25 cellular contexts compared by ENCODE assay signal in the genomic region with DNA sequence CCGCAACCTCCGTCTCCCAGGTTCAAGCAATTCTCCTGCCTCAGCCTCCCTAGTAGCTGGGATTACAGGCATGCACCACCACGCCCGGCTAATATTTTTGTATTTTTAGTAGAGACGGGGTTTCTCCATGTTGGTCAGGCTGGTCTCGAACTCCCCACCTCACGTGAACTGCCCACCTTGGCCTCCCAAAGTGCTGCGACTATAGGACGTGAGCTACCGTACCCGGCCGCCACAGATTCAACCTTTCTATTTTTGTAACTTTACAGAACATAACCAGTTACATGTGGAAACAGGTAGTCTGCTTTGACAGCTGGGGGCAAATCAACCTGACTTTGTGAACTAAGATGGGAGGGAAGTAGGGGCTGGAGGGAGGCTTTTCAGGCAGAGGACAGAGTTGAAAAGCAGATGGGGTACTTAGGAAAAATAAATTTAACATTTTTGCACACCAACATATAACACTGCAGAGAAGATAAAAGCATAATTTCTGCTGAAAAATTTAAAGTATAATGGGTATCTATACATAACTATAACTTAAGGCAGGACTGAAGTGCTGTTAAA. TPM values are rescaled to one million over a fixed set of nuclear protein-coding genes. Genes with fewer than 3 reads are reported as not detected.
DNase-seq lines count a peak whose midpoint lies in the region; ATAC-seq, FAIRE-seq and TF ChIP-seq lines count a peak whose summit lies in the region.
"Had no signal": no experiment of that assay in that cellular context is flagged by ENCODE, and none has a peak within 500 bp of the region (broad histone marks: within the 10 kb centered on the region; RNA-seq: fewer than 3 reads in every experiment).

No MANE protein-coding gene starts in this region.

- WGBS in SK-N-SH (ENCODE audit: low lambda C conversion rate), result 93% methylated on average over 12 of the region's 12 CpGs
- WGBS in H1 (ENCODE audit: extremely low coverage in 1 of 2, insufficient coverage in 1 of 2, insufficient read length in 1 of 2, insufficient replicate concordance in 2 of 2, low coverage in 1 of 2, low lambda C conversion rate in 2 of 2, missing lambda C conversion rate in 1 of 2), 2 experiments, result 89% methylated on average over 12 of the region's 12 CpGs; no CpG with 5 or more reads in 1 of the 2 experiments

- H2AFZ ChIP-seq in SK-N-SH (ENCODE audit: low read depth), result no peak overlapping the region
- H2AFZ ChIP-seq in H1 (ENCODE audit: low read length), result no peak overlapping the region

- H3K79me2 ChIP-seq in SK-N-SH (ENCODE audit: insufficient read depth), result peaks cover 66% of the 10 kb centered on the region
- H3K79me2 ChIP-seq in H1 (ENCODE audit: control insufficient read depth in 1 of 2, insufficient read depth in 2 of 2, low read length in 2 of 2), result peaks cover 17 to 45% of the 10 kb centered on the region in 2 experiments

- peaks cover 6% of the 10 kb centered on the region; the same call in 1 of the 2 replicates for H3K23me2 ChIP-seq in H1 (ENCODE audit: low read depth, low read length)

- H3K4me3 ChIP-seq in SK-N-SH (ENCODE audit: low read depth in 2 of 2, low read length in 1 of 2), result no peak overlapping the region
- no peak overlapping the region for H3K4me3 ChIP-seq in H1 (ENCODE audit: extremely low read depth in 1 of 4, insufficient read depth in 2 of 4, low read depth in 3 of 4, low read length in 4 of 4)
- H3K4me3 ChIP-seq: lower lobe of right lung, SJCRH30, upper lobe of left lung had no signal

- H3K27me3 Mint-ChIP-seq in stimulated activated naive CD8-positive, alpha-beta T cell treated with anti-CD3 and anti-CD28 coated beads, Interleukin-15, Interleukin-2, amounts not matched to agents 100 ng/mL and 50 ng/mL, for 24 hours, result no peaks in the 10 kb centered on the region
- H3K27me3 Mint-ChIP-seq in stimulated activated naive CD8-positive, alpha-beta T cell treated with anti-CD3 and anti-CD28 coated beads, Interleukin-15, amount 100 ng/mL, for 72 hours, result no peaks in the 10 kb centered on the region
- H3K27me3 Mint-ChIP-seq in type B pancreatic cell, result no peaks in the 10 kb centered on the region

- no peak overlapping the region for H2BK20ac ChIP-seq in H1 (ENCODE audit: low read length)

- CTCF ChIA-PET in SK-N-SH (lab: Yijun Ruan, JAX), result interaction anchor here (0.5 kb wide), 1 partner anchor 14 kb away, joined by 3 read pairs; no protein-coding TSS in a partner anchor
- CTCF ChIA-PET in H1 (lab: Charles Lee; ENCODE audit: partially characterized antibody), result no interaction called here

- no peak overlapping the region for H3K18ac ChIP-seq in H1 (ENCODE audit: extremely low read depth, low read length)

- H3F3A ChIP-seq in SK-N-SH (replicated peaks; ENCODE audit: insufficient read depth), result peaks cover 83% of the 10 kb centered on the region

- H3K23ac ChIP-seq in H1 (ENCODE audit: insufficient read length), result no peak overlapping the region

- TF ChIP-seq EP300 in SK-N-SH (IDR thresholded peaks at IDR 0.05; ENCODE audit: borderline replicate concordance in 1 of 2, low read depth in 1 of 2, low read length in 1 of 2) (no peak), H1 (IDR thresholded peaks at IDR 0.05; ENCODE audit: borderline replicate concordance in 1 of 2, low read depth in 2 of 2, low read length in 2 of 2) (no peak)

- peaks cover 69% of the 10 kb centered on the region for H3K4me1 Mint-ChIP-seq in stimulated activated naive CD8-positive, alpha-beta T cell treated with anti-CD3 and anti-CD28 coated beads, Interleukin-15, Interleukin-2, amounts not matched to agents 100 ng/mL and 50 ng/mL, for 24 hours (ENCODE audit: low read depth)
- H3K4me1 Mint-ChIP-seq in stimulated activated naive CD8-positive, alpha-beta T cell treated with anti-CD3 and anti-CD28 coated beads, Interleukin-15, amount 100 ng/mL, for 72 hours, result peaks cover 62% of the 10 kb centered on the region
- peaks cover 36% of the 10 kb centered on the region for H3K4me1 Mint-ChIP-seq in type B pancreatic cell (ENCODE audit: unreplicated experiment)

- H3K27ac ChIP-seq in SK-N-SH (ENCODE audit: low read depth in 2 of 2, low read length in 1 of 2) (no peak overlapping the region), H1 (ENCODE audit: low read depth, low read length) (no peak overlapping the region)
- H3K27ac ChIP-seq: lower lobe of right lung, SJCRH30, upper lobe of left lung had no signal

- no peak overlapping the region for H2BK15ac ChIP-seq in H1 (ENCODE audit: low read length)

- ATAC-seq in SK-N-SH treated with all-trans-retinoic acid at 6 μM for 48 hours (no peak), GM21423 (IDR thresholded peaks at IDR 0.05; ENCODE audit: unreplicated experiment) (no peak)
- ATAC-seq in stimulated activated naive CD8-positive, alpha-beta T cell treated with anti-CD3 and anti-CD28 coated beads, Interleukin-15, amount 100 ng/mL, for 72 hours, result no peak
- ATAC-seq: lower lobe of right lung had no signal

- H3K56ac ChIP-seq in H1 (replicated peaks; ENCODE audit: insufficient read length, low read depth, low read length), result no peak overlapping the region

- H3K4me2 ChIP-seq in SK-N-SH (0 out of 2 replicates have a peak overlapping the region, but pooled peaks have one; percentile 11), H1 (ENCODE audit: insufficient read depth in 1 of 2, low read depth in 2 of 2, low read length in 2 of 2) (no peak overlapping the region)

- H3K36me3 ChIP-seq in SK-N-SH (replicated peaks in 1 of 2; ENCODE audit: control insufficient read depth in 1 of 2, insufficient read depth in 2 of 2, low read length in 1 of 2) (peaks cover 75 to 79% of the 10 kb centered on the region in 2 experiments), H1 (ENCODE audit: control insufficient read depth in 2 of 4, insufficient read depth in 4 of 4, low read length in 3 of 4) (peaks cover 51 to 88% (median 78%) of the 10 kb centered on the region in 4 experiments)

- no peak overlapping the region for H2BK12ac ChIP-seq in H1 (ENCODE audit: low read depth, low read length)

- POLR2A ChIA-PET in SK-N-SH (lab: Yijun Ruan, JAX), result interaction anchor here (0.9 to 1.6 kb wide), 3 partner anchors 22 to 31 kb away, joined by 3 to 6 read pairs (median 3); a partner anchor contains a TSS
- POLR2A ChIA-PET in H1 (lab: Charles Lee; ENCODE audit: partially characterized antibody), result interaction anchor here (0.9 to 16.9 kb wide), 21 partner anchors 6 to 150 kb away, joined by 3 to 372 read pairs (median 5); a partner anchor contains a TSS

- no peak for TF ChIP-seq RAD21 in SK-N-SH (IDR thresholded peaks at IDR 0.05; ENCODE audit: low read length)
- TF ChIP-seq RAD21 in H1 (IDR thresholded peaks at IDR 0.05 in 1 of 2, conservative IDR thresholded peaks at IDR 0.05 in 1 of 2; ENCODE audit: low read depth in 2 of 2, low read length in 2 of 2), result no peak

- no peaks in the 10 kb centered on the region for H3K9me2 ChIP-seq in SK-N-SH

- no peak overlapping the region for H3K27ac Mint-ChIP-seq in stimulated activated naive CD8-positive, alpha-beta T cell treated with anti-CD3 and anti-CD28 coated beads, Interleukin-15, Interleukin-2, amounts not matched to agents 100 ng/mL and 50 ng/mL, for 24 hours
- H3K27ac Mint-ChIP-seq in stimulated activated naive CD8-positive, alpha-beta T cell treated with anti-CD3 and anti-CD28 coated beads, Interleukin-15, amount 100 ng/mL, for 72 hours, result peak overlapping the region in 1 of 2 donors; percentile 86
- peak overlapping the region; percentile 71 for H3K27ac Mint-ChIP-seq in type B pancreatic cell
- H3K27ac Mint-ChIP-seq: T-helper 1 cell treated with Interleukin-12 subunit alpha and Interleukin-12 subunit beta and Interleukin-4 antibody, amounts not matched to agents 30 μg/mL and 1 μg/mL, for 36 hours had no signal

- H3K79me1 ChIP-seq in H1 (ENCODE audit: low read depth, low read length), result 0 out of 2 replicates have a peak, but pooled peaks cover 2% of the 10 kb centered on the region

- no peak overlapping the region for H4K5ac ChIP-seq in H1 (ENCODE audit: insufficient read length, low read depth, low read length)

- TF ChIP-seq CTCF in SK-N-SH (IDR thresholded peaks at IDR 0.05), result no peak
- TF ChIP-seq CTCF in H1 (IDR thresholded peaks at IDR 0.05; ENCODE audit: control extremely low read depth in 1 of 3, insufficient read depth in 1 of 3, low read depth in 1 of 3, low read length in 3 of 3), result no peak
- no peak for TF ChIP-seq CTCF in type B pancreatic cell (conservative IDR thresholded peaks at IDR 0.05)

- FAIRE-seq in H1 (lab: Jason Lieb, UNC), result no peak
- FAIRE-seq: GM12891, kidney had no signal

- H2AK5ac ChIP-seq in H1 (ENCODE audit: low read depth, low read length), result no peak overlapping the region

- H4K8ac ChIP-seq in H1 (ENCODE audit: extremely low read depth, insufficient read depth, low read length), result no peak overlapping the region

- peaks cover 86% of the 10 kb centered on the region for H3K36me3 Mint-ChIP-seq in stimulated activated naive CD8-positive, alpha-beta T cell treated with anti-CD3 and anti-CD28 coated beads, Interleukin-15, Interleukin-2, amounts not matched to agents 100 ng/mL and 50 ng/mL, for 24 hours (ENCODE audit: low read depth)
- peaks cover 71% of the 10 kb centered on the region for H3K36me3 Mint-ChIP-seq in type B pancreatic cell

- no peak overlapping the region for H4K91ac ChIP-seq in H1 (replicated peaks; ENCODE audit: insufficient read length, low read length)

- no peak overlapping the region for H2BK120ac ChIP-seq in H1 (replicated peaks; ENCODE audit: low read depth, low read length)

- H3K4me1 ChIP-seq in SK-N-SH (ENCODE audit: control insufficient read depth in 1 of 2, insufficient read depth in 2 of 2, low read depth in 1 of 2, low read length in 1 of 2) (peaks cover 13 to 17% of the 10 kb centered on the region in 2 experiments; a peak in 3 of 4 replicates), H1 (replicated peaks in 1 of 4; ENCODE audit: control insufficient read depth in 3 of 4, insufficient read depth in 4 of 4, low read length in 3 of 4) (peaks cover 0 to 7% (median 1%) of the 10 kb centered on the region in 4 experiments; a peak in 2 of 7 replicates)

- TF ChIP-seq POLR2A in H1 (IDR thresholded peaks at IDR 0.05; ENCODE audit: control extremely low read depth in 1 of 2, low read depth in 2 of 2, low read length in 2 of 2), result peak in 1 of 2 experiments; percentile 17; a peak in 1 of 3 replicates

- H3K4me3 Mint-ChIP-seq in stimulated activated naive CD8-positive, alpha-beta T cell treated with anti-CD3 and anti-CD28 coated beads, Interleukin-15, Interleukin-2, amounts not matched to agents 100 ng/mL and 50 ng/mL, for 24 hours, result peak overlapping the region; percentile 68
- H3K4me3 Mint-ChIP-seq in stimulated activated naive CD8-positive, alpha-beta T cell treated with anti-CD3 and anti-CD28 coated beads, Interleukin-15, amount 100 ng/mL, for 72 hours, result peak overlapping the region in 1 of 2 donors; percentile 24
- H3K4me3 Mint-ChIP-seq in type B pancreatic cell, result no peak overlapping the region
- H3K4me3 Mint-ChIP-seq: brain; T-helper 1 cell treated with Interleukin-12 subunit alpha and Interleukin-12 subunit beta and Interleukin-4 antibody, amounts not matched to agents 30 μg/mL and 1 μg/mL, for 36 hours had no signal

- H3K9me3 ChIP-seq in SK-N-SH (no peaks in the 10 kb centered on the region), H1 (ENCODE audit: insufficient read depth in 2 of 2, low read depth in 1 of 2, low read length in 1 of 2) (no peaks in the 10 kb centered on the region)
- H3K9me3 ChIP-seq: lower lobe of right lung, upper lobe of left lung had no signal

- peaks cover 86% of the 10 kb centered on the region for H4K20me1 ChIP-seq in SK-N-SH (ENCODE audit: insufficient read depth)
- peaks cover 11 to 31% of the 10 kb centered on the region in 2 experiments for H4K20me1 ChIP-seq in H1 (replicated peaks in 1 of 2; ENCODE audit: control insufficient read depth in 1 of 2, insufficient read depth in 2 of 2, low read length in 2 of 2)

- no peak overlapping the region for H3K9ac ChIP-seq in SK-N-SH
- no peak overlapping the region for H3K9ac ChIP-seq in H1 (replicated peaks in 1 of 4; ENCODE audit: extremely low read depth in 1 of 4, low read depth in 3 of 4, low read length in 3 of 4)

- no peaks in the 10 kb centered on the region for H3K9me3 Mint-ChIP-seq in stimulated activated naive CD8-positive, alpha-beta T cell treated with anti-CD3 and anti-CD28 coated beads, Interleukin-15, Interleukin-2, amounts not matched to agents 100 ng/mL and 50 ng/mL, for 24 hours
- H3K9me3 Mint-ChIP-seq in stimulated activated naive CD8-positive, alpha-beta T cell treated with anti-CD3 and anti-CD28 coated beads, Interleukin-15, amount 100 ng/mL, for 72 hours, result no peaks in the 10 kb centered on the region
- H3K9me3 Mint-ChIP-seq in type B pancreatic cell, result no peaks in the 10 kb centered on the region
- H3K9me3 Mint-ChIP-seq: brain; T-helper 1 cell treated with Interleukin-12 subunit alpha and Interleukin-12 subunit beta and Interleukin-4 antibody, amounts not matched to agents 30 μg/mL and 1 μg/mL, for 36 hours had no signal

- H2BK5ac ChIP-seq in H1 (ENCODE audit: low read depth, low read length), result no peak overlapping the region

- H3K27me3 ChIP-seq in SK-N-SH (ENCODE audit: insufficient read depth) (no peaks in the 10 kb centered on the region), H1 (replicated peaks in 1 of 4; ENCODE audit: control insufficient read depth in 3 of 4, extremely low read depth in 1 of 4, insufficient read depth in 3 of 4, low read length in 3 of 4) (no peaks in the 10 kb centered on the region)
- H3K27me3 ChIP-seq: upper lobe of left lung had no signal

- H3K4ac ChIP-seq in H1 (replicated peaks; ENCODE audit: insufficient read length, low read depth, low read length), result no peak overlapping the region

- H3K14ac ChIP-seq in H1 (ENCODE audit: insufficient read length), result no peak overlapping the region

- DNase-seq in SK-N-SH (no peak), H1 (ENCODE audit: low read depth in 1 of 2, low spot score in 2 of 2) (no peak), type B pancreatic cell (ENCODE audit: extremely low spot score, unreplicated experiment) (no peak), SHP77 (lab: John Stamatoyannopoulos, UW) (no peak)
- DNase-seq in stimulated activated naive CD8-positive, alpha-beta T cell treated with anti-CD3 and anti-CD28 coated beads, Interleukin-15, amount 100 ng/mL, for 72 hours, result no peak
- DNase-seq: 8988T; activated CD4-positive, alpha-beta T cell treated with anti-CD3 and anti-CD28 coated beads, Interleukin-2, amount 50 U/mL, for 1 hour; AML-193; DND-41; effector memory CD4-positive, alpha-beta T cell; kidney; lower lobe of right lung; NCI-H1105 treated with DMSO at 0.1 percent for 48 hours; NCI-H2029 treated with DMSO at 0.1 percent for 48 hours; NCI-H446; nucleus accumbens; stimulated activated CD4-positive, alpha-beta T cell treated with anti-CD3 and anti-CD28 coated beads, Interleukin-4, amount 100 ng/mL, for 4 hours; upper lobe of left lung had no signal

RNA-seq across cellular contexts. Expression of a gene that starts 5.2 kb away (rescaled TPM):
- polyA plus RNA-seq in SK-N-SH (2012; rRNA removed) (297 and 465 TPM in 2 replicates), H1 (2011; rRNA removed) (351 and 467 TPM in 2 replicates)
- 477 and 1,130 TPM in 2 replicates for polyA plus RNA-seq in SK-N-SH (2012; cell fraction: cytosol; rRNA removed)
- 230 and 235 TPM in 2 replicates for polyA plus RNA-seq in SK-N-SH (2012; cell fraction: nucleus; rRNA removed)
- total RNA-seq in H1 (2021; fragmentation: NEBNext Ultra II Directional; extraction: Animal tissue kit (Norgen Biotek cat#: 25700)), result 1,534 and 1,595 TPM in 2 replicates
- polyA plus RNA-seq in H1 (2011; cell fraction: cytosol; rRNA removed), result 1,498 TPM
- 3,683 TPM for polyA plus RNA-seq in H1 (2011; cell fraction: nucleus; rRNA removed)
- polyA plus RNA-seq in H1 (2012, experiment 1 of 2), result 2,585 to 4,633 TPM (median 3,952 TPM) in 4 replicates
- 859 TPM for polyA plus RNA-seq in H1 (2012, experiment 2 of 2)
- polyA plus RNA-seq in H1 (2013, experiment 1 of 2), result 5,500 TPM
- polyA plus RNA-seq in H1 (2013, experiment 2 of 2), result 5,119 TPM
- polyA minus RNA-seq in H1 (2011; rRNA and poly(A)+ RNA removed), result 1,273 and 1,578 TPM in 2 replicates
- 669 TPM for polyA minus RNA-seq in H1 (2011; cell fraction: cytosol; rRNA and poly(A)+ RNA removed)
- polyA minus RNA-seq in H1 (2011; cell fraction: nucleus; rRNA and poly(A)+ RNA removed), result 580 TPM
- total RNA-seq in type B pancreatic cell (ENCODE audit: low replicate concordance), result 1,654 and 1,766 TPM in 2 replicates

RNA-seq across cellular contexts. Expression of a gene that starts 11.3 kb away (rescaled TPM):
- polyA plus RNA-seq in SK-N-SH (2012; rRNA removed), result 0.03 TPM in 2 replicates
- polyA plus RNA-seq in SK-N-SH (2012; cell fraction: cytosol; rRNA removed), result 0.04 and 0.05 TPM in 2 replicates
- 0.04 TPM in 2 replicates for polyA plus RNA-seq in SK-N-SH (2012; cell fraction: nucleus; rRNA removed)
- 0.33 and 0.50 TPM in 2 replicates for total RNA-seq in H1 (2021; fragmentation: NEBNext Ultra II Directional; extraction: Animal tissue kit (Norgen Biotek cat#: 25700))
- polyA plus RNA-seq in H1 (2011; rRNA removed), result 0.19 and 0.41 TPM in 2 replicates
- 0.41 TPM for polyA plus RNA-seq in H1 (2011; cell fraction: cytosol; rRNA removed)
- 0.24 TPM for polyA plus RNA-seq in H1 (2011; cell fraction: nucleus; rRNA removed)
- polyA plus RNA-seq in H1 (2012, experiment 1 of 2), result 0.39 to 0.72 TPM (median 0.47 TPM) in 4 replicates
- 0.07 TPM for polyA plus RNA-seq in H1 (2012, experiment 2 of 2)
- 0.34 TPM for polyA plus RNA-seq in H1 (2013, experiment 1 of 2)
- 0.37 TPM for polyA plus RNA-seq in H1 (2013, experiment 2 of 2)
- 0.35 and 0.71 TPM in 2 replicates for polyA minus RNA-seq in H1 (2011; rRNA and poly(A)+ RNA removed)
- polyA minus RNA-seq in H1 (2011; cell fraction: cytosol; rRNA and poly(A)+ RNA removed), result not detected
- polyA minus RNA-seq in H1 (2011; cell fraction: nucleus; rRNA and poly(A)+ RNA removed), result 0.20 TPM
- total RNA-seq in type B pancreatic cell (ENCODE audit: low replicate concordance), result 1.4 and 2.9 TPM in 2 replicates

RNA-seq across cellular contexts. Expression of a gene that starts 31.7 kb away (rescaled TPM):
- 23.2 and 34.4 TPM in 2 replicates for polyA plus RNA-seq in SK-N-SH (2012; rRNA removed)
- 24.4 and 27.7 TPM in 2 replicates for polyA plus RNA-seq in SK-N-SH (2012; cell fraction: cytosol; rRNA removed)
- polyA plus RNA-seq in SK-N-SH (2012; cell fraction: nucleus; rRNA removed), result 63.9 and 115 TPM in 2 replicates
- 30.3 and 33.1 TPM in 2 replicates for total RNA-seq in H1 (2021; fragmentation: NEBNext Ultra II Directional; extraction: Animal tissue kit (Norgen Biotek cat#: 25700))
- polyA plus RNA-seq in H1 (2011; rRNA removed), result 9.2 and 10.4 TPM in 2 replicates
- 12.6 TPM for polyA plus RNA-seq in H1 (2011; cell fraction: cytosol; rRNA removed)
- polyA plus RNA-seq in H1 (2011; cell fraction: nucleus; rRNA removed), result 12.5 TPM
- 16.8 to 32.6 TPM (median 21.3 TPM) in 4 replicates for polyA plus RNA-seq in H1 (2012, experiment 1 of 2)
- 1.9 TPM for polyA plus RNA-seq in H1 (2012, experiment 2 of 2)
- polyA plus RNA-seq in H1 (2013, experiment 1 of 2), result 24.1 TPM
- polyA plus RNA-seq in H1 (2013, experiment 2 of 2), result 24.0 TPM
- 13.5 and 24.9 TPM in 2 replicates for polyA minus RNA-seq in H1 (2011; rRNA and poly(A)+ RNA removed)
- polyA minus RNA-seq in H1 (2011; cell fraction: cytosol; rRNA and poly(A)+ RNA removed), result 16.7 TPM
- 29.1 TPM for polyA minus RNA-seq in H1 (2011; cell fraction: nucleus; rRNA and poly(A)+ RNA removed)
- 58.2 and 58.6 TPM in 2 replicates for total RNA-seq in type B pancreatic cell (ENCODE audit: low replicate concordance)
